ENCODE assay signal across 32 cellular contexts in genomic region chr3:165768680-165769079, GRCh38.
"Had no signal": no experiment of that assay in that cellular context is flagged by ENCODE, and none has a peak within 500 bp of the region (broad histone marks: within the 10 kb centered on the region; RNA-seq: fewer than 3 reads in every experiment).

No MANE protein-coding gene starts in this region.

- H3K27me3 Mint-ChIP-seq: activated CD4-positive, alpha-beta T cell treated with anti-CD3 and anti-CD28 coated beads, Interleukin-2, amount 10 ng/mL, durations not matched to agents 7 days and 5 days; activated CD8-positive, alpha-beta T cell treated with anti-CD3 and anti-CD28 coated beads for 36 hours; activated T-helper 17 cell treated with anti-CD3 and anti-CD28 coated beads, Interleukin-2, amount 50 U/mL, for 72 hours; dendritic cell treated with granulocyte-macrophage colony-stimulating factor and Interleukin-4, amounts not matched to agents 40 ng/mL and 50 ng/mL, for 4 days; progenitor cell of endocrine pancreas; T-helper 17 cell had no signal

- H3K4me3 Mint-ChIP-seq: activated CD4-positive, alpha-beta T cell treated with anti-CD3 and anti-CD28 coated beads, Interleukin-2, amount 10 ng/mL, durations not matched to agents 7 days and 5 days; activated CD8-positive, alpha-beta T cell treated with anti-CD3 and anti-CD28 coated beads for 36 hours; activated T-cell treated with anti-CD3 and anti-CD28 coated beads, Interleukin-2, amount 50 U/mL, for 4 hours; activated T-helper 17 cell treated with anti-CD3 and anti-CD28 coated beads, Interleukin-2, amount 50 U/mL, for 72 hours; dendritic cell treated with granulocyte-macrophage colony-stimulating factor and Interleukin-4, amounts not matched to agents 40 ng/mL and 50 ng/mL, for 4 days; nephron; T-helper 17 cell had no signal

- H3K4me1 Mint-ChIP-seq: activated CD4-positive, alpha-beta T cell treated with anti-CD3 and anti-CD28 coated beads, Interleukin-2, amount 10 ng/mL, durations not matched to agents 7 days and 5 days; activated T-helper 17 cell treated with anti-CD3 and anti-CD28 coated beads, Interleukin-2, amount 50 U/mL, for 72 hours; nephron; T-helper 17 cell had no signal

- H3K4me3 ChIP-seq: esophagus muscularis mucosa, heart left ventricle, lower lobe of right lung, mucosa of descending colon, ovary, skin epidermis, testis, transverse colon had no signal

- H3K27ac Mint-ChIP-seq: activated CD4-positive, alpha-beta T cell treated with anti-CD3 and anti-CD28 coated beads, Interleukin-2, amount 10 ng/mL, durations not matched to agents 7 days and 5 days; activated CD8-positive, alpha-beta T cell treated with anti-CD3 and anti-CD28 coated beads for 36 hours; activated T-helper 17 cell treated with anti-CD3 and anti-CD28 coated beads, Interleukin-2, amount 50 U/mL, for 72 hours; dendritic cell treated with granulocyte-macrophage colony-stimulating factor and Interleukin-4, amounts not matched to agents 40 ng/mL and 50 ng/mL, for 4 days; nephron; progenitor cell of endocrine pancreas; T-helper 17 cell had no signal

- DNase-seq: activated CD4-positive, alpha-beta T cell treated with anti-CD3 and anti-CD28 coated beads for 1 hour; activated CD4-positive, alpha-beta T cell treated with anti-CD3 and anti-CD28 coated beads, Interleukin-2, amount 10 ng/mL, durations not matched to agents 7 days and 5 days; activated CD8-positive, alpha-beta T cell treated with anti-CD3 and anti-CD28 coated beads for 36 hours; activated gamma-delta T cell treated with Interleukin-2 at 50 U/mL for 16 hours; activated naive CD4-positive, alpha-beta T cell treated with anti-CD3 and anti-CD28 coated beads, Interleukin-2, amount 50 U/mL, for 16 hours; activated T-cell treated with anti-CD3 and anti-CD28 coated beads, Interleukin-2, amount 50 U/mL, for 4 hours; amniotic stem cell; caudate nucleus; foreskin keratinocyte; heart left ventricle; hypothalamus; kidney glomerular epithelial cell; lower lobe of right lung; mucosa of descending colon; ovary; retina; stimulated activated CD4-positive, alpha-beta T cell treated with anti-CD3 and anti-CD28 coated beads, Interleukin-12 subunit alpha, Interleukin-12 subunit beta, amount 100 ng/mL, for 4 hours; stimulated activated CD4-positive, alpha-beta T cell treated with anti-CD3 and anti-CD28 coated beads, Interleukin-4, amount 100 ng/mL, for 1 hour; stimulated activated naive CD8-positive, alpha-beta T cell treated with anti-CD3 and anti-CD28 coated beads, Interleukin-15, Interleukin-2, amounts not matched to agents 100 U/mL and 50 U/mL, for 24 hours; T-helper 17 cell; T1000; testis; transverse colon; WERI-Rb-1 had no signal

- H3K27ac ChIP-seq: esophagus muscularis mucosa, foreskin keratinocyte, heart left ventricle, lower lobe of right lung, ovary, skin epidermis, testis, transverse colon, WERI-Rb-1 had no signal

- H3K9me3 ChIP-seq: lower lobe of right lung, mucosa of descending colon, ovary, testis, transverse colon had no signal

- H3K4me1 ChIP-seq: esophagus muscularis mucosa, foreskin keratinocyte, heart left ventricle, lower lobe of right lung, testis, transverse colon had no signal

- ATAC-seq: activated CD8-positive, alpha-beta T cell treated with anti-CD3 and anti-CD28 coated beads for 36 hours; activated T-cell treated with anti-CD3 and anti-CD28 coated beads, Interleukin-2, amount 50 U/mL, for 4 hours; activated T-helper 17 cell treated with anti-CD3 and anti-CD28 coated beads, Interleukin-2, amount 50 U/mL, for 72 hours; foreskin keratinocyte; heart left ventricle; left lobe of liver; lower lobe of right lung; mucosa of descending colon; sciatic nerve; stimulated activated naive CD8-positive, alpha-beta T cell treated with anti-CD3 and anti-CD28 coated beads, Interleukin-15, Interleukin-2, amounts not matched to agents 100 U/mL and 50 U/mL, for 24 hours; T-helper 17 cell had no signal

- H3K36me3 ChIP-seq: heart left ventricle, lower lobe of right lung, ovary, transverse colon, WERI-Rb-1 had no signal

- H3K27me3 ChIP-seq: esophagus muscularis mucosa, foreskin keratinocyte, heart left ventricle, ovary, testis, transverse colon had no signal
